In genomic region chr1:21973948-21974347, GRCh38 we compare ENCODE assay signal across 8 cellular contexts. TPM values are rescaled to one million over a fixed set of nuclear protein-coding genes. Genes with fewer than 3 reads are reported as not detected.
"Had no signal": no experiment of that assay in that cellular context is flagged by ENCODE, and none has a peak within 500 bp of the region (broad histone marks: within the 10 kb centered on the region; RNA-seq: fewer than 3 reads in every experiment).

No MANE protein-coding gene starts in this region.

RNA-seq across cellular contexts. Expression of gene CELA3B, which starts 2.9 kb away (rescaled TPM):
- total RNA-seq: activated CD4-positive, alpha-beta memory T cell treated with anti-CD3 and anti-CD28 coated beads for 36 hours; activated CD4-positive, alpha-beta T cell treated with anti-CD3 and anti-CD28 coated beads, Interleukin-2, amount 10 ng/mL, durations not matched to agents 7 days and 5 days; activated naive CD4-positive, alpha-beta T cell treated with anti-CD3 and anti-CD28 coated beads, Interleukin-2, amount 50 U/mL, for 72 hours; ascending aorta; cardiac septum; LHCN-M2; M059J; RPMI7951 had no signal

RNA-seq across cellular contexts. Expression of gene CELA3A, which starts 27.5 kb away (rescaled TPM):
- total RNA-seq: activated CD4-positive, alpha-beta memory T cell treated with anti-CD3 and anti-CD28 coated beads for 36 hours; activated CD4-positive, alpha-beta T cell treated with anti-CD3 and anti-CD28 coated beads, Interleukin-2, amount 10 ng/mL, durations not matched to agents 7 days and 5 days; activated naive CD4-positive, alpha-beta T cell treated with anti-CD3 and anti-CD28 coated beads, Interleukin-2, amount 50 U/mL, for 72 hours; ascending aorta; cardiac septum; LHCN-M2; M059J; RPMI7951 had no signal
